In genomic region chr4:120055795-120056194, GRCh38 we compare ENCODE assay signal across 17 cellular contexts. TPM values are rescaled to one million over a fixed set of nuclear protein-coding genes. Genes with fewer than 3 reads are reported as not detected.
DNase-seq lines count a peak whose midpoint lies in the region; ATAC-seq, FAIRE-seq and TF ChIP-seq lines count a peak whose summit lies in the region.
"Had no signal": no experiment of that assay in that cellular context is flagged by ENCODE, and none has a peak within 500 bp of the region (broad histone marks: within the 10 kb centered on the region; RNA-seq: fewer than 3 reads in every experiment).

No MANE protein-coding gene starts in this region.

- TF ChIP-seq POLR2A in GM12891 (IDR thresholded peaks at IDR 0.05; ENCODE audit: low read depth, low read length) (no peak), gastrocnemius medialis (IDR thresholded peaks at IDR 0.05) (no peak)

- DNase-seq in GM12891 (ENCODE audit: insufficient read length, low spot score), result no peak
- no peak for DNase-seq in left colon
- DNase-seq in gastrocnemius medialis, result no peak
- DNase-seq in activated naive CD4-positive, alpha-beta T cell treated with anti-CD3 and anti-CD28 coated beads, Interleukin-2, amount 10 ng/mL, durations not matched to agents 7 days and 5 days, result no peak
- DNase-seq in ascending aorta (ENCODE audit: low spot score in 2 of 2), result no peak
- no peak for DNase-seq in middle frontal gyrus (ENCODE audit: extremely low spot score, low spot score)
- no peak for DNase-seq in T-helper 17 cell
- DNase-seq: 8988T, DMS79 treated with DMSO at 0.1 percent for 48 hours, NCI-H1105 treated with DMSO at 0.1 percent for 48 hours, NCI-H1694, NCI-H2107, NCI-H510A had no signal

- H3K4me1 Mint-ChIP-seq in activated naive CD4-positive, alpha-beta T cell treated with anti-CD3 and anti-CD28 coated beads, Interleukin-2, amount 10 ng/mL, durations not matched to agents 7 days and 5 days, result peaks cover 6% of the 10 kb centered on the region
- no peaks in the 10 kb centered on the region for H3K4me1 Mint-ChIP-seq in T-helper 17 cell

- H3K4me3 ChIP-seq in gastrocnemius medialis, result no peak overlapping the region
- no peak overlapping the region for H3K4me3 ChIP-seq in ascending aorta
- H3K4me3 ChIP-seq: GM23338 had no signal

- ATAC-seq in left colon (peak; percentile 91), gastrocnemius medialis (no peak), T-helper 17 cell (no peak)
- ATAC-seq: GM23338 had no signal

- no peak overlapping the region for H3K4me3 Mint-ChIP-seq in activated naive CD4-positive, alpha-beta T cell treated with anti-CD3 and anti-CD28 coated beads, Interleukin-2, amount 10 ng/mL, durations not matched to agents 7 days and 5 days
- H3K4me3 Mint-ChIP-seq in T-helper 17 cell, result no peak overlapping the region
- H3K4me3 Mint-ChIP-seq: CD14-positive monocyte, GM23338 had no signal

- FAIRE-seq in GM12891 (lab: Jason Lieb, UNC), result peak; percentile 23

- H3K27me3 ChIP-seq in gastrocnemius medialis (no peaks in the 10 kb centered on the region), ascending aorta (no peaks in the 10 kb centered on the region)

- H3K27me3 Mint-ChIP-seq in activated naive CD4-positive, alpha-beta T cell treated with anti-CD3 and anti-CD28 coated beads, Interleukin-2, amount 10 ng/mL, durations not matched to agents 7 days and 5 days, result no peaks in the 10 kb centered on the region
- H3K27me3 Mint-ChIP-seq in T-helper 17 cell, result no peaks in the 10 kb centered on the region

- H3K9me3 Mint-ChIP-seq in activated naive CD4-positive, alpha-beta T cell treated with anti-CD3 and anti-CD28 coated beads, Interleukin-2, amount 10 ng/mL, durations not matched to agents 7 days and 5 days, result no peaks in the 10 kb centered on the region
- H3K9me3 Mint-ChIP-seq: CD14-positive monocyte, GM23338 had no signal

- no peak for TF ChIP-seq CTCF in VCaP (conservative IDR thresholded peaks at IDR 0.05)
- TF ChIP-seq CTCF in gastrocnemius medialis (IDR thresholded peaks at IDR 0.05 in 4 of 5, conservative IDR thresholded peaks at IDR 0.05 in 1 of 5), result no peak
- TF ChIP-seq CTCF in ascending aorta (IDR thresholded peaks at IDR 0.05), result no peak

- no peaks in the 10 kb centered on the region for H3K9me3 ChIP-seq in gastrocnemius medialis
- no peaks in the 10 kb centered on the region for H3K9me3 ChIP-seq in ascending aorta
- H3K9me3 ChIP-seq in T-helper 17 cell (ENCODE audit: control insufficient read depth, low read length, poor library complexity, severe bottlenecking), result no peaks in the 10 kb centered on the region

- peaks cover 26 to 28% of the 10 kb centered on the region in 2 donors for H3K4me1 ChIP-seq in gastrocnemius medialis
- H3K4me1 ChIP-seq in ascending aorta, result peaks cover 6 to 24% of the 10 kb centered on the region in 2 donors

- peaks cover 24% of the 10 kb centered on the region for H3K36me3 Mint-ChIP-seq in activated naive CD4-positive, alpha-beta T cell treated with anti-CD3 and anti-CD28 coated beads, Interleukin-2, amount 10 ng/mL, durations not matched to agents 7 days and 5 days
- no peaks in the 10 kb centered on the region for H3K36me3 Mint-ChIP-seq in T-helper 17 cell (ENCODE audit: low read depth)

- intact Hi-C loops in left colon (cut with DNase I, micrococcal nuclease) (loop anchor here in 1 of 2 donors (10.0 kb wide), 2 partner anchors 501 to 751 kb away; a partner anchor contains a TSS), gastrocnemius medialis (cut with DNase I; ENCODE audit: low total_unique reads) (loop anchor here (10.0 kb wide), 1 partner anchor 271 kb away; no protein-coding TSS in a partner anchor), ascending aorta (cut with DNase I) (loop anchor here (1.0 to 10.0 kb wide), 3 partner anchors 601 to 1073 kb away; no protein-coding TSS in a partner anchor)

- CTCF ChIA-PET in activated naive CD4-positive, alpha-beta T cell treated with anti-CD3 and anti-CD28 coated beads, Interleukin-2, amount 10 ng/mL, durations not matched to agents 7 days and 5 days (lab: Charles Lee), result interaction anchor here (0.6 to 2.6 kb wide), 4 partner anchors 9 to 1713 kb away, joined by 3 to 13 read pairs (median 4); partner anchors contain the start of gene PDE5A

- H3K36me3 ChIP-seq in gastrocnemius medialis (no peaks in the 10 kb centered on the region), ascending aorta (no peaks in the 10 kb centered on the region)

- in situ Hi-C loops in gastrocnemius medialis (cut with MboI; ENCODE audit: low sequenced_read_pairs in 4 of 4), result loop anchor here in 2 of 4 donors (10.0 kb wide), 3 partner anchors 421 to 501 kb away; no protein-coding TSS in a partner anchor

- H3K27ac ChIP-seq in VCaP (peak overlapping the region; percentile 6; the same call in 1 of the 2 replicates), gastrocnemius medialis (peak overlapping the region; percentile 62 to 77 (median 74)), ascending aorta (peak overlapping the region in 1 of 2 donors; percentile 57)
- H3K27ac ChIP-seq: RWPE1 had no signal

- H3K27ac Mint-ChIP-seq in activated naive CD4-positive, alpha-beta T cell treated with anti-CD3 and anti-CD28 coated beads, Interleukin-2, amount 10 ng/mL, durations not matched to agents 7 days and 5 days, result no peak overlapping the region
- no peak overlapping the region for H3K27ac Mint-ChIP-seq in T-helper 17 cell
- H3K27ac Mint-ChIP-seq: GM23338 had no signal

TF ChIP-seq in GM12891, 5 proteins besides CTCF, POLR2A, EP300 and RAD21:
- TF ChIP-seq TAF1 (IDR thresholded peaks at IDR 0.05; ENCODE audit: low read depth, low read length), result no peak
- no peak for TF ChIP-seq SPI1 (IDR thresholded peaks at IDR 0.05; ENCODE audit: low read depth, low read length)
- no peak for TF ChIP-seq PAX5 (IDR thresholded peaks at IDR 0.05; ENCODE audit: insufficient read depth, low read length, severe bottlenecking)
- TF ChIP-seq POU2F2 (IDR thresholded peaks at IDR 0.05; ENCODE audit: low read depth, low read length), result no peak
- no peak for TF ChIP-seq POLR2AphosphoS5 (IDR thresholded peaks at IDR 0.05; ENCODE audit: low read depth, low read length)

RNA-seq across cellular contexts. Expression of gene MAD2L1, which starts 10.9 kb away (rescaled TPM):
- 72.7 TPM for polyA plus RNA-seq in GM12891 (2012; ENCODE audit: low read depth, missing spikeins)
- total RNA-seq in left colon, result 1 to 10 TPM; 5.3 to 8.8 TPM
- 1 to 10 TPM in 2 of 4 donors, under 1 TPM in 2; 0.33 to 7.7 (median 1.5) TPM for total RNA-seq in gastrocnemius medialis
- total RNA-seq in ascending aorta, result 12.8 TPM
- total RNA-seq in T-helper 17 cell, result 1 to 10 TPM; 6.1 to 6.5 TPM
